ENCODE assay signal across 1 cellular context in genomic region chr2:33599175-33599942, GRCh38.
TF ChIP-seq lines count a peak whose summit lies in the region.

Gene FAM98A, minus strand, starts transcription at chr2:33599299. Its CDS starts 78 bp downstream, at chr2:33599221.

TF ChIP-seq in GM12878, 131 proteins besides CTCF, POLR2A, EP300 and RAD21 (continued from another document):
- TF ChIP-seq ZNF687 (IDR thresholded peaks at IDR 0.05) (peak; percentile 35), MEF2B (IDR thresholded peaks at IDR 0.05; ENCODE audit: partially characterized antibody, poor library complexity, severe bottlenecking) (no peak), TAF1 (IDR thresholded peaks at IDR 0.05; ENCODE audit: borderline replicate concordance, low read depth, low read length) (peak; percentile 20; the same call in 1 of the 2 replicates), POLR2AphosphoS5 (IDR thresholded peaks at IDR 0.05; ENCODE audit: low read length) (peak; percentile 69; the same call in 1 of the 2 replicates), RUNX3 (IDR thresholded peaks at IDR 0.05; ENCODE audit: low read length) (peak; percentile 61), TCF3 (IDR thresholded peaks at IDR 0.05; ENCODE audit: borderline replicate concordance, insufficient read depth, low read depth, low read length) (peak; percentile 48; the same call in 1 of the 2 replicates), ZSCAN29 (IDR thresholded peaks at IDR 0.05) (no peak), MLLT1 (IDR thresholded peaks at IDR 0.05) (no peak), YY1 (IDR thresholded peaks at IDR 0.05; ENCODE audit: low read depth, low read length) (0 out of 2 replicates have a peak, but pooled peaks have one; percentile 61), ZBTB40 (IDR thresholded peaks at IDR 0.05; ENCODE audit: borderline replicate concordance) (peak; percentile 48; the same call in 1 of the 2 replicates), BHLHE40 (IDR thresholded peaks at IDR 0.05; ENCODE audit: borderline replicate concordance in 1 of 2, low read depth in 2 of 2, low read length in 1 of 2) (peak in 1 of 2 experiments; percentile 24; a peak in 1 of 4 replicates), STAT1 (conservative IDR thresholded peaks at IDR 0.05) (no peak), NKRF (conservative IDR thresholded peaks at IDR 0.05) (0 out of 2 replicates have a peak, but pooled peaks have one; percentile 21), TCF12 (IDR thresholded peaks at IDR 0.05; ENCODE audit: low read depth, low read length) (peak; percentile 54; the same call in 1 of the 2 replicates), SIX5 (IDR thresholded peaks at IDR 0.05; ENCODE audit: low read depth, low read length, severe bottlenecking) (peak; percentile 33), USF2 (IDR thresholded peaks at IDR 0.05; ENCODE audit: borderline replicate concordance, low read depth, low read length) (no peak; the same call in 1 of the 2 replicates), ETV6 (conservative IDR thresholded peaks at IDR 0.05 in 1 of 2, IDR thresholded peaks at IDR 0.05 in 1 of 2; ENCODE audit: borderline replicate concordance in 1 of 2, low read depth in 1 of 2) (no peak), MTA2 (IDR thresholded peaks at IDR 0.05; ENCODE audit: low read depth) (peak; percentile 38; the same call in 1 of the 2 replicates), POU2F2 (IDR thresholded peaks at IDR 0.05; ENCODE audit: borderline replicate concordance, low read depth, low read length) (peak; percentile 85; the same call in 2 of the 3 replicates), HCFC1 (IDR thresholded peaks at IDR 0.05; ENCODE audit: low read length) (peak; percentile 64), ZNF384 (IDR thresholded peaks at IDR 0.05; ENCODE audit: borderline replicate concordance, low read depth, low read length) (no peak), CREB1 (IDR thresholded peaks at IDR 0.05; ENCODE audit: low read depth) (0 out of 2 replicates have a peak, but pooled peaks have one; percentile 11), PKNOX1 (IDR thresholded peaks at IDR 0.05) (peak; percentile 52; the same call in 1 of the 2 replicates), SMAD5 (IDR thresholded peaks at IDR 0.05; ENCODE audit: low read depth) (peak; percentile 47; the same call in 1 of the 2 replicates), BCLAF1 (IDR thresholded peaks at IDR 0.05) (no peak), SRF (IDR thresholded peaks at IDR 0.05; ENCODE audit: low read depth in 2 of 2, low read length in 2 of 2) (peak; percentile 76 to 94), EED (IDR thresholded peaks at IDR 0.05; ENCODE audit: low read depth) (peak; percentile 9; the same call in 1 of the 2 replicates), ELK1 (IDR thresholded peaks at IDR 0.05; ENCODE audit: low read depth, low read length) (peak; percentile 63), IKZF1 (conservative IDR thresholded peaks at IDR 0.05) (peak; percentile 100)
